ENCODE assay signal across 8 cellular contexts in the genomic region with DNA sequence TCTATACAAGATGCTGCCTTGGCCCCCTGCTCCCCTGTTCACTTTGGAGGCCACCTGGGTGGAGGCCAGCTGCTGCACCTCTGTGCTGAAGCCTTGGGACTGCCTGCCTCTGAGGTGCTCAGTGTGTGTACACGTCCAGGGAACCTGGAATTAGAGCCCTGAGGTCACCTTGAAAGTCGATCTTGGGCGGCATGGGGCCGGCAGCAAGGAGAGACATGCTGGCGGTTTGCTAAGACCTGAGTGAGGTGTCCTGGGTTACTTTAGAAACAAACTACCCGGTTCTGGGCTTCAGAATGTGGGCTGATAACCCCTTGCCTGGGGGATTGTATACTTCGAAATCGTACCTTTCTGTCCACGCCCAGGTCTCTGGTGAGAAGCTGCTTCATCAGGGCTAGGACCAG. TPM values are rescaled to one million over a fixed set of nuclear protein-coding genes. Genes with fewer than 3 reads are reported as not detected.
DNase-seq lines count a peak whose midpoint lies in the region; ATAC-seq and TF ChIP-seq lines count a peak whose summit lies in the region.

No MANE protein-coding gene starts in this region.

- peaks cover 3% of the 10 kb centered on the region; the same call in 1 of the 2 replicates for H3K36me3 ChIP-seq in GM23338 (ENCODE audit: insufficient read depth)
- peaks cover 24% of the 10 kb centered on the region for H3K36me3 ChIP-seq in skeletal muscle satellite cell (ENCODE audit: insufficient read depth, low read length)

- no peak overlapping the region for H2AFZ ChIP-seq in GM23338

- H3K79me2 ChIP-seq in GM23338 (replicated peaks; ENCODE audit: insufficient read depth): peaks cover 52% of the 10 kb centered on the region

- CTCF ChIA-PET in activated CD8-positive, alpha-beta T cell treated with anti-CD3 and anti-CD28 coated beads, Interleukin-2, amount 10 ng/mL, durations not matched to agents 7 days and 5 days (lab: Charles Lee): interaction anchor here (0.6 to 7.8 kb wide), 28 partner anchors 8 to 344 kb away, joined by 3 to 162 read pairs (median 8); partner anchors contain the start of genes GATAD2A, MAU2, NDUFA13 and TSSK6

- no peaks in the 10 kb centered on the region for H3K9me2 ChIP-seq in GM23338 (ENCODE audit: insufficient read depth)

- TF ChIP-seq CTCF in GM23338 (conservative IDR thresholded peaks at IDR 0.05; ENCODE audit: low read depth in 2 of 2): no peak

- intact Hi-C loops in left ventricle myocardium superior (cut with micrococcal nuclease): loop anchor here (5.0 kb wide), 1 partner anchor 128 kb away; no protein-coding TSS in a partner anchor

- H4K20me1 ChIP-seq in GM23338 (replicated peaks; ENCODE audit: insufficient read depth): peaks cover 19% of the 10 kb centered on the region

- H3K27me3 Mint-ChIP-seq in GM23338 (ENCODE audit: insufficient read depth, low read depth, poor library complexity): peaks cover 24% of the 10 kb centered on the region
- H3K27me3 Mint-ChIP-seq in activated CD8-positive, alpha-beta T cell treated with anti-CD3 and anti-CD28 coated beads, Interleukin-2, amount 10 ng/mL, durations not matched to agents 7 days and 5 days (ENCODE audit: low read depth): no peaks in the 10 kb centered on the region

- peak overlapping the region; percentile 30 for H3K9ac ChIP-seq in skeletal muscle satellite cell (ENCODE audit: low read depth, low read length)

- no peaks in the 10 kb centered on the region for H3K9me3 Mint-ChIP-seq in GM23338
- H3K9me3 Mint-ChIP-seq in activated CD8-positive, alpha-beta T cell treated with anti-CD3 and anti-CD28 coated beads, Interleukin-2, amount 10 ng/mL, durations not matched to agents 7 days and 5 days (ENCODE audit: insufficient read depth): no peaks in the 10 kb centered on the region

- POLR2A ChIA-PET in activated CD8-positive, alpha-beta T cell treated with anti-CD3 and anti-CD28 coated beads, Interleukin-2, amount 10 ng/mL, durations not matched to agents 7 days and 5 days (lab: Charles Lee): interaction anchor here (0.7 to 2.8 kb wide), 9 partner anchors 28 to 168 kb away, joined by 3 to 17 read pairs (median 3); no protein-coding TSS in a partner anchor

- ATAC-seq in GM23338 (no peak), left ventricle myocardium superior (peak; percentile 29)
- peak; percentile 20 for ATAC-seq in activated CD8-positive, alpha-beta T cell treated with anti-CD3 and anti-CD28 coated beads, Interleukin-2, amount 10 ng/mL, durations not matched to agents 7 days and 5 days

- DNase-seq in GM23338 (ENCODE audit: low spot score) (peak; percentile 11), left ventricle myocardium superior (peak; percentile 37), D341Med (ENCODE audit: low spot score) (no peak), medulla oblongata (ENCODE audit: extremely low spot score) (no peak)
- peak; percentile 30 for DNase-seq in activated CD8-positive, alpha-beta T cell treated with anti-CD3 and anti-CD28 coated beads, Interleukin-2, amount 10 ng/mL, durations not matched to agents 7 days and 5 days
- DNase-seq in activated effector memory CD4-positive, alpha-beta T cell treated with Interleukin-2 at 50 U/mL for 16 hours: no peak
- DNase-seq in stimulated activated CD4-positive, alpha-beta T cell treated with anti-CD3 and anti-CD28 coated beads, Interleukin-4, amount 100 ng/mL, for 24 hours: no peak

- H3K27ac Mint-ChIP-seq in GM23338: peak overlapping the region; percentile 99
- peak overlapping the region; percentile 97 for H3K27ac Mint-ChIP-seq in activated CD8-positive, alpha-beta T cell treated with anti-CD3 and anti-CD28 coated beads, Interleukin-2, amount 10 ng/mL, durations not matched to agents 7 days and 5 days

- H3K4me1 Mint-ChIP-seq in GM23338: peaks cover 56% of the 10 kb centered on the region
- H3K4me1 Mint-ChIP-seq in activated CD8-positive, alpha-beta T cell treated with anti-CD3 and anti-CD28 coated beads, Interleukin-2, amount 10 ng/mL, durations not matched to agents 7 days and 5 days (ENCODE audit: low read depth): peaks cover 60% of the 10 kb centered on the region

- H3K27ac ChIP-seq in GM23338 (ENCODE audit: low read depth): peak overlapping the region; percentile 89

- H3K4me1 ChIP-seq in GM23338 (ENCODE audit: insufficient read depth): peaks cover 28% of the 10 kb centered on the region
- H3K4me1 ChIP-seq in skeletal muscle satellite cell (ENCODE audit: control insufficient read depth, insufficient read depth, low read length): peaks cover 47% of the 10 kb centered on the region

- H3K4me2 ChIP-seq in GM23338 (no peak overlapping the region), skeletal muscle satellite cell (ENCODE audit: low read length) (peak overlapping the region; percentile 59)

- H3K36me3 Mint-ChIP-seq in GM23338 (ENCODE audit: low read depth): peaks cover 35% of the 10 kb centered on the region
- H3K36me3 Mint-ChIP-seq in activated CD8-positive, alpha-beta T cell treated with anti-CD3 and anti-CD28 coated beads, Interleukin-2, amount 10 ng/mL, durations not matched to agents 7 days and 5 days (ENCODE audit: low read depth): peaks cover 50% of the 10 kb centered on the region

- H3F3A ChIP-seq in GM23338 (replicated peaks; ENCODE audit: low read depth): peaks cover 26% of the 10 kb centered on the region

- no peak overlapping the region for H3K4me3 ChIP-seq in GM23338
- no peak overlapping the region for H3K4me3 ChIP-seq in skeletal muscle satellite cell (ENCODE audit: low read length)

- H3K27me3 ChIP-seq in GM23338 (ENCODE audit: insufficient read depth) (no peaks in the 10 kb centered on the region), skeletal muscle satellite cell (ENCODE audit: control insufficient read depth, insufficient read depth, low read length) (no peaks in the 10 kb centered on the region)

- no peaks in the 10 kb centered on the region for H3K9me3 ChIP-seq in skeletal muscle satellite cell (replicated peaks; ENCODE audit: low read length)

- H3K4me3 Mint-ChIP-seq in GM23338: peak overlapping the region; percentile 59; the same call in 1 of the 3 replicates
- peak overlapping the region; percentile 12 for H3K4me3 Mint-ChIP-seq in activated CD8-positive, alpha-beta T cell treated with anti-CD3 and anti-CD28 coated beads, Interleukin-2, amount 10 ng/mL, durations not matched to agents 7 days and 5 days

TF ChIP-seq in GM23338, 12 proteins besides CTCF, POLR2A, EP300 and RAD21 (continues in another document):
- TF ChIP-seq NANOG (IDR thresholded peaks at IDR 0.05; ENCODE audit: borderline replicate concordance) (no peak), STAT1 (IDR thresholded peaks at IDR 0.05; ENCODE audit: unreplicated experiment) (no peak)
- TF ChIP-seq, protein P1, sequence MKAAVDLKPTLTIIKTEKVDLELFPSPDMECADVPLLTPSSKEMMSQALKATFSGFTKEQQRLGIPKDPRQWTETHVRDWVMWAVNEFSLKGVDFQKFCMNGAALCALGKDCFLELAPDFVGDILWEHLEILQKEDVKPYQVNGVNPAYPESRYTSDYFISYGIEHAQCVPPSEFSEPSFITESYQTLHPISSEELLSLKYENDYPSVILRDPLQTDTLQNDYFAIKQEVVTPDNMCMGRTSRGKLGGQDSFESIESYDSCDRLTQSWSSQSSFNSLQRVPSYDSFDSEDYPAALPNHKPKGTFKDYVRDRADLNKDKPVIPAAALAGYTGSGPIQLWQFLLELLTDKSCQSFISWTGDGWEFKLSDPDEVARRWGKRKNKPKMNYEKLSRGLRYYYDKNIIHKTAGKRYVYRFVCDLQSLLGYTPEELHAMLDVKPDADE (IDR thresholded peaks at IDR 0.05): no peak

RNA-seq across cellular contexts. Expression of gene TSSK6, which starts 25.5 kb away (rescaled TPM):
- total RNA-seq in GM23338 (2014; rRNA removed; shearing (Covaris generic)): 4.5 and 4.9 TPM in 2 replicates
- 0.28 and 0.63 TPM in 2 replicates for polyA plus RNA-seq in GM23338 (2016; fragmentation: Nextera tagmentation; extraction: Ambion mirVana)
- total RNA-seq in activated CD8-positive, alpha-beta T cell treated with anti-CD3 and anti-CD28 coated beads, Interleukin-2, amount 10 ng/mL, durations not matched to agents 7 days and 5 days: 1 to 10 TPM; 3.4 to 3.9 TPM
- 0.67 TPM for total RNA-seq in left ventricle myocardium superior
- 1.3 and 2.0 TPM in 2 replicates for total RNA-seq in skeletal muscle satellite cell (2012; rRNA removed)

RNA-seq across cellular contexts. Expression of gene NDUFA13, which starts 26.2 kb away (rescaled TPM):
- 37.6 and 143 TPM in 2 replicates for total RNA-seq in GM23338 (2014; rRNA removed; shearing (Covaris generic))
- 598 and 619 TPM in 2 replicates for polyA plus RNA-seq in GM23338 (2016; fragmentation: Nextera tagmentation; extraction: Ambion mirVana)
- total RNA-seq in activated CD8-positive, alpha-beta T cell treated with anti-CD3 and anti-CD28 coated beads, Interleukin-2, amount 10 ng/mL, durations not matched to agents 7 days and 5 days: 100 to 1,000 TPM; 388 to 413 TPM
- total RNA-seq in left ventricle myocardium superior: 1,297 TPM
- total RNA-seq in skeletal muscle satellite cell (2012; rRNA removed): 115 and 151 TPM in 2 replicates

RNA-seq across cellular contexts. Expression of gene YJEFN3, which starts 38.9 kb away (rescaled TPM):
- 0.85 and 3.5 TPM in 2 replicates for total RNA-seq in GM23338 (2014; rRNA removed; shearing (Covaris generic))
- polyA plus RNA-seq in GM23338 (2016; fragmentation: Nextera tagmentation; extraction: Ambion mirVana): 3.7 and 6.5 TPM in 2 replicates
- total RNA-seq in activated CD8-positive, alpha-beta T cell treated with anti-CD3 and anti-CD28 coated beads, Interleukin-2, amount 10 ng/mL, durations not matched to agents 7 days and 5 days: 10 to 100 TPM; 10.0 to 10.6 TPM
- 9.4 TPM for total RNA-seq in left ventricle myocardium superior
- 0.51 and 0.66 TPM in 2 replicates for total RNA-seq in skeletal muscle satellite cell (2012; rRNA removed)

RNA-seq across cellular contexts. Expression of gene CILP2, which starts 48.3 kb away (rescaled TPM):
- 17.0 and 21.6 TPM in 2 replicates for total RNA-seq in GM23338 (2014; rRNA removed; shearing (Covaris generic))
- 4.0 and 5.0 TPM in 2 replicates for polyA plus RNA-seq in GM23338 (2016; fragmentation: Nextera tagmentation; extraction: Ambion mirVana)
- under 1 TPM; 0.16 to 0.24 TPM for total RNA-seq in activated CD8-positive, alpha-beta T cell treated with anti-CD3 and anti-CD28 coated beads, Interleukin-2, amount 10 ng/mL, durations not matched to agents 7 days and 5 days
- total RNA-seq in left ventricle myocardium superior: 0.50 TPM
- total RNA-seq in skeletal muscle satellite cell (2012; rRNA removed): 0.25 and 0.66 TPM in 2 replicates

Comparison
In these comparisons a context has a peak if more than half of its experiments do, and no peak if none do; other contexts are left out.
1. DNase-seq: peak in GM23338 (single experiment), activated CD8-positive, alpha-beta T cell treated with anti-CD3 and anti-CD28 coated beads, Interleukin-2, amount 10 ng/mL, durations not matched to agents 7 days and 5 days (single experiment) and left ventricle myocardium superior (single experiment); none in activated effector memory CD4-positive, alpha-beta T cell treated with Interleukin-2 at 50 U/mL for 16 hours (single experiment), D341Med (single experiment), medulla oblongata (single experiment) and stimulated activated CD4-positive, alpha-beta T cell treated with anti-CD3 and anti-CD28 coated beads, Interleukin-4, amount 100 ng/mL, for 24 hours (single experiment).